Comparison of ENCODE assay signal across 14 cellular contexts in genomic region chr17:28773736-28774135, GRCh38.
"Had no signal": no experiment of that assay in that cellular context is flagged by ENCODE, and none has a peak within 500 bp of the region (broad histone marks: within the 10 kb centered on the region; RNA-seq: fewer than 3 reads in every experiment).

No MANE protein-coding gene starts in this region.

- H3K4me3 ChIP-seq: coronary artery, heart left ventricle, left lung, ovary, transverse colon had no signal

- DNase-seq: activated CD4-positive, CD25-positive, alpha-beta regulatory T cell treated with anti-CD3 and anti-CD28 coated beads, Interleukin-2, amount 50 U/mL, for 72 hours; activated naive CD4-positive, alpha-beta T cell treated with anti-CD3 and anti-CD28 coated beads, Interleukin-2, amount 50 U/mL, for 16 hours; anterior cingulate cortex; effector CD4-positive, alpha-beta T cell; heart left ventricle; left lung; ovary; stimulated activated CD4-positive, alpha-beta T cell treated with anti-CD3 and anti-CD28 coated beads, Interleukin-4, amount 100 ng/mL, for 1 hour; SW 1271; transverse colon had no signal

- H3K27ac Mint-ChIP-seq: activated T-helper 2 cell treated with anti-CD3 and anti-CD28 coated beads, Interferon-gamma antibody, Interleukin-2, Interleukin-4, amounts not matched to agents 10 μg/mL and 5 μg/mL and 100 μg/mL, durations not matched to agents 14 hours and 24 hours and 36 hours; memory B cell had no signal

- ATAC-seq: heart left ventricle, left lung had no signal

- H3K4me3 Mint-ChIP-seq: memory B cell, neural crest cell had no signal

- H3K36me3 ChIP-seq: left lung, ovary, transverse colon had no signal

- H3K27me3 Mint-ChIP-seq: memory B cell had no signal

- H3K9me3 Mint-ChIP-seq: activated T-helper 2 cell treated with anti-CD3 and anti-CD28 coated beads, Interferon-gamma antibody, Interleukin-2, Interleukin-4, amounts not matched to agents 10 μg/mL and 5 μg/mL and 100 μg/mL, durations not matched to agents 14 hours and 24 hours and 36 hours; memory B cell; neural crest cell had no signal

- H3K9me3 ChIP-seq: heart left ventricle, left lung, ovary, transverse colon had no signal
